In genomic region chr4:132865922-132866321, GRCh38 we compare ENCODE assay signal across 27 cellular contexts.
A peak's percentile ranks its signal among the peaks of the same experiment; 100 is the strongest.
DNase-seq lines count a peak whose midpoint lies in the region; ATAC-seq, FAIRE-seq and TF ChIP-seq lines count a peak whose summit lies in the region.
"Had no signal": no experiment of that assay in that cellular context is flagged by ENCODE, and none has a peak within 500 bp of the region (broad histone marks: within the 10 kb centered on the region; RNA-seq: fewer than 3 reads in every experiment).

No MANE protein-coding gene starts in this region.

- H3K27me3 ChIP-seq in mammary epithelial cell (ENCODE audit: insufficient read depth, low read length), result no peaks in the 10 kb centered on the region
- H3K27me3 ChIP-seq in K562 (ENCODE audit: control insufficient read depth in 2 of 2, insufficient read depth in 2 of 2, low read length in 2 of 2), result no peaks in the 10 kb centered on the region
- H3K27me3 ChIP-seq: BE2C, BLaER1 had no signal

- H3K4me3 ChIP-seq in mammary epithelial cell (replicated peaks in 1 of 3; ENCODE audit: insufficient read depth in 1 of 3, low read depth in 2 of 3, low read length in 3 of 3) (no peak overlapping the region), A549 (no peak overlapping the region), K562 (no peak overlapping the region), mucosa of descending colon (no peak overlapping the region)
- H3K4me3 ChIP-seq: BLaER1, GM12878 had no signal

- H3K9me3 ChIP-seq in mammary epithelial cell (replicated peaks; ENCODE audit: insufficient read depth, low read length), result no peaks in the 10 kb centered on the region
- no peaks in the 10 kb centered on the region for H3K9me3 ChIP-seq in A549
- H3K9me3 ChIP-seq in K562 (replicated peaks; ENCODE audit: control insufficient read depth, insufficient read depth, low read depth, low read length), result no peaks in the 10 kb centered on the region
- H3K9me3 ChIP-seq in mucosa of descending colon, result peaks cover 4% of the 10 kb centered on the region
- H3K9me3 ChIP-seq: BE2C, BLaER1 had no signal

- FAIRE-seq in A549 (lab: Jason Lieb, UNC) (no peak), K562 (lab: Jason Lieb, UNC) (no peak)
- FAIRE-seq: GM12878, GM12892, GM18507 had no signal

- CTCF ChIA-PET in mammary epithelial cell (lab: Charles Lee; ENCODE audit: low non-redundant PET), result no interaction called here
- CTCF ChIA-PET in MCF 10A (lab: Yijun Ruan, JAX), result no interaction called here
- CTCF ChIA-PET in A549 (lab: Yijun Ruan, JAX), result no interaction called here
- CTCF ChIA-PET in K562 (lab: Yijun Ruan, JAX; ENCODE audit: low intra/inter-chr PET ratio), result no interaction called here
- CTCF ChIA-PET in HEK293T (lab: Yijun Ruan, JAX), result interaction anchor here (1.0 kb wide), 1 partner anchor 281 kb away, joined by 3 read pairs; no protein-coding TSS in a partner anchor

- intact Hi-C loops in mammary epithelial cell (cut with micrococcal nuclease), result no loop called here
- intact Hi-C loops in MCF 10A (cut with micrococcal nuclease), result no loop called here
- intact Hi-C loops in K562 (cut with micrococcal nuclease), result no loop called here
- intact Hi-C loops in mucosa of descending colon (cut with DNase I, micrococcal nuclease), result no loop called here

- H3K4me2 ChIP-seq in mammary epithelial cell (ENCODE audit: insufficient read depth, low read depth, low read length), result peak overlapping the region; percentile 65
- H3K4me2 ChIP-seq in A549, result no peak overlapping the region
- H3K4me2 ChIP-seq in K562 (ENCODE audit: insufficient read depth, low read length), result no peak overlapping the region
- H3K4me2 ChIP-seq: BLaER1 had no signal

- dilution Hi-C loops in mammary epithelial cell (cut with HindIII; ENCODE audit: low sequenced_read_pairs), result no loop called here

- H3K27me3 Mint-ChIP-seq in MCF 10A (ENCODE audit: insufficient read depth, unreplicated experiment), result no peaks in the 10 kb centered on the region
- H3K27me3 Mint-ChIP-seq: CD4-positive, alpha-beta memory T cell; CD4-positive, CD25-positive, alpha-beta regulatory T cell; CD8-positive, alpha-beta memory T cell had no signal

- TF ChIP-seq RAD21 in A549 (conservative IDR thresholded peaks at IDR 0.05 in 1 of 2, IDR thresholded peaks at IDR 0.05 in 1 of 2) (no peak), K562 (CRISPR knock-in tag; conservative IDR thresholded peaks at IDR 0.05 in 1 of 2, IDR thresholded peaks at IDR 0.05 in 1 of 2) (no peak)

- H3K36me3 Mint-ChIP-seq in MCF 10A (ENCODE audit: insufficient read depth, unreplicated experiment), result no peaks in the 10 kb centered on the region
- H3K36me3 Mint-ChIP-seq: CD14-positive monocyte; CD4-positive, alpha-beta memory T cell; CD4-positive, CD25-positive, alpha-beta regulatory T cell; CD8-positive, alpha-beta memory T cell had no signal

- no peak for DNase-seq in mammary epithelial cell
- no peak for DNase-seq in MCF 10A (ENCODE audit: unreplicated experiment)
- no peak for DNase-seq in A549 (ENCODE audit: low read depth in 1 of 2, low spot score in 1 of 2)
- DNase-seq in K562 (ENCODE audit: extremely low read depth in 1 of 4, low spot score in 3 of 4), result no peak
- no peak for DNase-seq in epithelial cell of prostate (ENCODE audit: low read depth, low spot score)
- DNase-seq in mucosa of descending colon, result no peak
- no peak for DNase-seq in SK-N-DZ (ENCODE audit: low spot score)
- no peak for DNase-seq in HEK293T (ENCODE audit: extremely low spot score)
- DNase-seq: ACHN; BE2C; CD4-positive, alpha-beta memory T cell; CD4-positive, CD25-positive, alpha-beta regulatory T cell; CD8-positive, alpha-beta memory T cell; COR-L47; DMS 273 treated with DMSO at 0.1 percent for 48 hours; DMS153; DMS53; DMS79; DND-41; EL; GDM1 had no signal

- in situ Hi-C loops in mammary epithelial cell (cut with MboI; ENCODE audit: low sequenced_read_pairs in 2 of 2) (no loop called here), K562 (cut with MboI) (no loop called here)

- no peaks in the 10 kb centered on the region for H3K36me3 ChIP-seq in mammary epithelial cell (ENCODE audit: insufficient read depth, low read length)
- H3K36me3 ChIP-seq in K562 (ENCODE audit: control insufficient read depth, insufficient read depth, low read length), result no peaks in the 10 kb centered on the region
- no peaks in the 10 kb centered on the region for H3K36me3 ChIP-seq in mucosa of descending colon (ENCODE audit: low read depth)
- H3K36me3 ChIP-seq: BE2C, BLaER1 had no signal

- no peak overlapping the region for H3K27ac Mint-ChIP-seq in MCF 10A (ENCODE audit: low read depth, unreplicated experiment)
- H3K27ac Mint-ChIP-seq: CD14-positive monocyte; CD4-positive, alpha-beta memory T cell; CD4-positive, CD25-positive, alpha-beta regulatory T cell; CD8-positive, alpha-beta memory T cell had no signal

- ATAC-seq in A549, result no peak
- ATAC-seq in K562, result no peak
- ATAC-seq in mucosa of descending colon, result no peak
- ATAC-seq: GM12878 had no signal

- H2AFZ ChIP-seq in mammary epithelial cell (ENCODE audit: low read depth, low read length), result no peak overlapping the region
- no peak overlapping the region for H2AFZ ChIP-seq in K562 (ENCODE audit: low read depth, low read length)

- no peak overlapping the region for H3K4me3 Mint-ChIP-seq in MCF 10A (ENCODE audit: unreplicated experiment)
- H3K4me3 Mint-ChIP-seq: CD14-positive monocyte; CD4-positive, alpha-beta memory T cell; CD4-positive, CD25-positive, alpha-beta regulatory T cell; CD8-positive, alpha-beta memory T cell had no signal

- POLR2A ChIA-PET in MCF 10A (lab: Yijun Ruan, JAX) (interaction anchor here (0.6 kb wide), 1 partner anchor 34 kb away, joined by 3 read pairs; no protein-coding TSS in a partner anchor), A549 (lab: Yijun Ruan, JAX) (no interaction called here), K562 (lab: Yijun Ruan, JAX) (no interaction called here), HEK293T (lab: Yijun Ruan, JAX) (no interaction called here)

- H3K9ac ChIP-seq in mammary epithelial cell (ENCODE audit: insufficient read depth, low read length) (no peak overlapping the region), K562 (ENCODE audit: insufficient read depth in 1 of 2, low read depth in 2 of 2, low read length in 2 of 2) (no peak overlapping the region)
- H3K9ac ChIP-seq: BLaER1 had no signal

- 98% methylated on average over 2 of the region's 2 CpGs for WGBS in mammary epithelial cell (ENCODE audit: low coverage, missing lambda C conversion rate)
- 47% methylated on average over 2 of the region's 2 CpGs for WGBS in A549 (ENCODE audit: missing lambda C conversion rate)
- WGBS in K562 (ENCODE audit: insufficient coverage, low coverage, missing lambda C conversion rate), result 2% methylated on average over 2 of the region's 2 CpGs

- H3K27ac ChIP-seq in mammary epithelial cell (ENCODE audit: insufficient read depth, low read depth, low read length) (peak overlapping the region; percentile 61), A549 (no peak overlapping the region), K562 (ENCODE audit: extremely low read depth, low read depth, low read length) (no peak overlapping the region), epithelial cell of prostate (peak overlapping the region; percentile 41)
- H3K27ac ChIP-seq: 22Rv1, BLaER1 had no signal

- H4K20me1 ChIP-seq in mammary epithelial cell (ENCODE audit: insufficient read depth, low read length), result no peaks in the 10 kb centered on the region
- no peaks in the 10 kb centered on the region for H4K20me1 ChIP-seq in K562 (replicated peaks; ENCODE audit: control insufficient read depth, insufficient read depth, low read length)
- H4K20me1 ChIP-seq: BLaER1 had no signal

- no peaks in the 10 kb centered on the region for H3K4me1 Mint-ChIP-seq in MCF 10A (ENCODE audit: insufficient read depth, unreplicated experiment)
- H3K4me1 Mint-ChIP-seq: CD14-positive monocyte; CD4-positive, alpha-beta memory T cell; CD4-positive, CD25-positive, alpha-beta regulatory T cell; CD8-positive, alpha-beta memory T cell had no signal

- BruUV-seq in mammary epithelial cell (replicated peaks; lab: Mats Ljungman, UMichigan), result no TSS peak
- no TSS peak for BruUV-seq in MCF 10A (replicated peaks; lab: Mats Ljungman, UMichigan)
- BruUV-seq in K562 (replicated peaks; lab: Mats Ljungman, UMichigan), result no TSS peak

- no peaks in the 10 kb centered on the region for H3K9me1 ChIP-seq in K562 (ENCODE audit: control insufficient read depth, insufficient read depth, low read length)

- TF ChIP-seq POLR2A in A549 (IDR thresholded peaks at IDR 0.05; ENCODE audit: low read length) (no peak), K562 (conservative IDR thresholded peaks at IDR 0.05) (no peak)

- H3K79me2 ChIP-seq in mammary epithelial cell (ENCODE audit: insufficient read depth, low read length) (no peaks in the 10 kb centered on the region), K562 (ENCODE audit: control insufficient read depth, insufficient read depth, low read length) (no peaks in the 10 kb centered on the region)

- TF ChIP-seq CTCF in mammary epithelial cell (conservative IDR thresholded peaks at IDR 0.05 in 1 of 2, IDR thresholded peaks at IDR 0.05 in 1 of 2; ENCODE audit: extremely low read depth in 1 of 2, insufficient read depth in 1 of 2, low read depth in 1 of 2, low read length in 2 of 2) (no peak), MCF 10A (IDR thresholded peaks at IDR 0.05; ENCODE audit: unreplicated experiment) (no peak), A549 (IDR thresholded peaks at IDR 0.05) (no peak), K562 (IDR thresholded peaks at IDR 0.05 in 2 of 3, conservative IDR thresholded peaks at IDR 0.05 in 1 of 3; ENCODE audit: insufficient read depth in 2 of 3, low read depth in 1 of 3, low read length in 3 of 3) (no peak), mucosa of descending colon (IDR thresholded peaks at IDR 0.05) (no peak)

- peaks cover 10% of the 10 kb centered on the region for H3K4me1 ChIP-seq in mammary epithelial cell (ENCODE audit: insufficient read depth, low read length)
- H3K4me1 ChIP-seq in A549, result no peaks in the 10 kb centered on the region
- H3K4me1 ChIP-seq in K562 (replicated peaks in 1 of 2; ENCODE audit: control insufficient read depth in 2 of 2, insufficient read depth in 2 of 2, low read length in 2 of 2), result no peaks in the 10 kb centered on the region
- H3K4me1 ChIP-seq in mucosa of descending colon (ENCODE audit: low read depth), result no peaks in the 10 kb centered on the region
- H3K4me1 ChIP-seq: BE2C, BLaER1 had no signal

- TF ChIP-seq EP300 in A549 (IDR thresholded peaks at IDR 0.05) (no peak), K562 (IDR thresholded peaks at IDR 0.05; ENCODE audit: low read length) (no peak)

- no peaks in the 10 kb centered on the region for H3K9me3 Mint-ChIP-seq in MCF 10A (ENCODE audit: unreplicated experiment)

TF ChIP-seq in A549, 52 proteins besides CTCF, POLR2A, EP300 and RAD21:
- no peak for TF ChIP-seq MYC (IDR thresholded peaks at IDR 0.05; ENCODE audit: borderline replicate concordance, low read length)
- peak; percentile 91 for TF ChIP-seq MAFK (IDR thresholded peaks at IDR 0.05; ENCODE audit: partially characterized antibody)

TF ChIP-seq in K562, 482 proteins besides CTCF, POLR2A, EP300 and RAD21 (continues in another document):
- TF ChIP-seq MAFG (tag; conservative IDR thresholded peaks at IDR 0.05) (peak; percentile 82), ZNF316 (IDR thresholded peaks at IDR 0.05) (peak; percentile 82), TARDBP (IDR thresholded peaks at IDR 0.05) (no peak)

TF ChIP-seq in HEK293T, 16 proteins besides CTCF, POLR2A, EP300 and RAD21 (continues in another document):
- no peak for TF ChIP-seq ARNT (IDR thresholded peaks at IDR 0.05)
- TF ChIP-seq ZNF384 (IDR thresholded peaks at IDR 0.05), result no peak
- TF ChIP-seq BHLHE40 (IDR thresholded peaks at IDR 0.05; ENCODE audit: borderline replicate concordance), result no peak

Comparison
In these comparisons a context has a peak if more than half of its experiments do, and no peak if none do; other contexts are left out.
1. H3K27ac ChIP-seq: peak in mammary epithelial cell (single experiment) and epithelial cell of prostate (single experiment); none in A549 (0 of 2) and K562 (single experiment).